In the genomic region with DNA sequence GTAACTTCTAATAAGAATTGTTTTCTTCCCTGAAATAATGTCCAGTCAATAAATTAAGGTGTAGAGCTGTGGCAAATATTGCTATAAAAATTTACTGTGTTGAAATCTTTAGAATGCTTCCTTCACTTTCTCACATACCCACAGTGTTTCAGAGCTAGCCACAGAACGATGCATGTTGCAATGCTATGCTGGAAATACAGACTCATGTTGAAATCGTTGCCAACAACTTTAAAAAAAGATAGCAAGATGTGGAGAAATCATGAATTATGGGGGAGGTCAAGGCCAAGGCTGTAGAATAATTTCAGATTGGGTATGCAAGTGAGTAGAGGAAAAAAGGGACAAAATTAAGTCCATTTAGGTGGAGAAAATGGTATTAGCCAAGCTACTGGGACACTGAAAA, we compare ENCODE assay signal across 1 cellular context.
TF ChIP-seq lines count a peak whose summit lies in the region.

No MANE protein-coding gene starts in this region.

TF ChIP-seq in SK-N-SH, 30 proteins besides CTCF, POLR2A, EP300 and RAD21:
- no peak for TF ChIP-seq USF2 (IDR thresholded peaks at IDR 0.05; ENCODE audit: borderline replicate concordance, low read depth, low read length)
- no peak for TF ChIP-seq ELF1 (IDR thresholded peaks at IDR 0.05)
- no peak for TF ChIP-seq FOXM1 (IDR thresholded peaks at IDR 0.05; ENCODE audit: low read depth)
- TF ChIP-seq MAX (IDR thresholded peaks at IDR 0.05; ENCODE audit: low read depth): no peak
- TF ChIP-seq TAF1 (IDR thresholded peaks at IDR 0.05; ENCODE audit: borderline replicate concordance, low read depth, low read length): no peak
- TF ChIP-seq, protein P1, sequence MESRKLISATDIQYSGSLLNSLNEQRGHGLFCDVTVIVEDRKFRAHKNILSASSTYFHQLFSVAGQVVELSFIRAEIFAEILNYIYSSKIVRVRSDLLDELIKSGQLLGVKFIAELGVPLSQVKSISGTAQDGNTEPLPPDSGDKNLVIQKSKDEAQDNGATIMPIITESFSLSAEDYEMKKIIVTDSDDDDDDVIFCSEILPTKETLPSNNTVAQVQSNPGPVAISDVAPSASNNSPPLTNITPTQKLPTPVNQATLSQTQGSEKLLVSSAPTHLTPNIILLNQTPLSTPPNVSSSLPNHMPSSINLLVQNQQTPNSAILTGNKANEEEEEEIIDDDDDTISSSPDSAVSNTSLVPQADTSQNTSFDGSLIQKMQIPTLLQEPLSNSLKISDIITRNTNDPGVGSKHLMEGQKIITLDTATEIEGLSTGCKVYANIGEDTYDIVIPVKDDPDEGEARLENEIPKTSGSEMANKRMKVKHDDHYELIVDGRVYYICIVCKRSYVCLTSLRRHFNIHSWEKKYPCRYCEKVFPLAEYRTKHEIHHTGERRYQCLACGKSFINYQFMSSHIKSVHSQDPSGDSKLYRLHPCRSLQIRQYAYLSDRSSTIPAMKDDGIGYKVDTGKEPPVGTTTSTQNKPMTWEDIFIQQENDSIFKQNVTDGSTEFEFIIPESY (IDR thresholded peaks at IDR 0.05; ENCODE audit: borderline replicate concordance, low read depth): no peak
- TF ChIP-seq POLR2AphosphoS5 (IDR thresholded peaks at IDR 0.05; ENCODE audit: low read depth, low read length): no peak
- no peak for TF ChIP-seq EZH2phosphoT487 (IDR thresholded peaks at IDR 0.05; ENCODE audit: borderline replicate concordance, low read depth)
- TF ChIP-seq, protein P2, sequence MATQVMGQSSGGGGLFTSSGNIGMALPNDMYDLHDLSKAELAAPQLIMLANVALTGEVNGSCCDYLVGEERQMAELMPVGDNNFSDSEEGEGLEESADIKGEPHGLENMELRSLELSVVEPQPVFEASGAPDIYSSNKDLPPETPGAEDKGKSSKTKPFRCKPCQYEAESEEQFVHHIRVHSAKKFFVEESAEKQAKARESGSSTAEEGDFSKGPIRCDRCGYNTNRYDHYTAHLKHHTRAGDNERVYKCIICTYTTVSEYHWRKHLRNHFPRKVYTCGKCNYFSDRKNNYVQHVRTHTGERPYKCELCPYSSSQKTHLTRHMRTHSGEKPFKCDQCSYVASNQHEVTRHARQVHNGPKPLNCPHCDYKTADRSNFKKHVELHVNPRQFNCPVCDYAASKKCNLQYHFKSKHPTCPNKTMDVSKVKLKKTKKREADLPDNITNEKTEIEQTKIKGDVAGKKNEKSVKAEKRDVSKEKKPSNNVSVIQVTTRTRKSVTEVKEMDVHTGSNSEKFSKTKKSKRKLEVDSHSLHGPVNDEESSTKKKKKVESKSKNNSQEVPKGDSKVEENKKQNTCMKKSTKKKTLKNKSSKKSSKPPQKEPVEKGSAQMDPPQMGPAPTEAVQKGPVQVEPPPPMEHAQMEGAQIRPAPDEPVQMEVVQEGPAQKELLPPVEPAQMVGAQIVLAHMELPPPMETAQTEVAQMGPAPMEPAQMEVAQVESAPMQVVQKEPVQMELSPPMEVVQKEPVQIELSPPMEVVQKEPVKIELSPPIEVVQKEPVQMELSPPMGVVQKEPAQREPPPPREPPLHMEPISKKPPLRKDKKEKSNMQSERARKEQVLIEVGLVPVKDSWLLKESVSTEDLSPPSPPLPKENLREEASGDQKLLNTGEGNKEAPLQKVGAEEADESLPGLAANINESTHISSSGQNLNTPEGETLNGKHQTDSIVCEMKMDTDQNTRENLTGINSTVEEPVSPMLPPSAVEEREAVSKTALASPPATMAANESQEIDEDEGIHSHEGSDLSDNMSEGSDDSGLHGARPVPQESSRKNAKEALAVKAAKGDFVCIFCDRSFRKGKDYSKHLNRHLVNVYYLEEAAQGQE (IDR thresholded peaks at IDR 0.05; ENCODE audit: low read depth, low read length): no peak
- TF ChIP-seq RXRA (IDR thresholded peaks at IDR 0.05; ENCODE audit: borderline replicate concordance, low read depth): no peak
- TF ChIP-seq NRF1 (IDR thresholded peaks at IDR 0.05; ENCODE audit: low read depth, low read length): no peak
- TF ChIP-seq IRF3 (IDR thresholded peaks at IDR 0.05; ENCODE audit: low read depth, low read length): no peak
- no peak for TF ChIP-seq TEAD4 (IDR thresholded peaks at IDR 0.05; ENCODE audit: borderline replicate concordance, insufficient read depth)
- no peak for TF ChIP-seq YY1 (IDR thresholded peaks at IDR 0.05; ENCODE audit: low read depth)
